In the genomic region with DNA sequence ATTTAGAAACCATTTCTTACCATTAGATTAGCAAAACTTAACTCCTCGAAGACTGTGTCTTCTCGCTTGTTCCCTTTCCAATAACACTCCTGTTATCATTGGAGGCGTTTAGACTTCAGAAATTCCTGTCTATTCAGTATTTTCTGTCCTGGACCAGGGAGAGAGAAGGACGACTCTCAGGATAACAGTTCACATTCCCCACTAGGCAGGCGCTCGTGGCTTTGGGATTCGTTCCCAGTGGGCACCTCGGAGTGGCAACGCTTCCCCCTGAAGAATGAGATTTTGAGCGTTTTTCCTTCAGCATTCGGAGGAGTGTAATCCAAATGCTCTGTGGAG, we compare ENCODE assay signal across 8 cellular contexts. TPM values are rescaled to one million over a fixed set of nuclear protein-coding genes. Genes with fewer than 3 reads are reported as not detected.
DNase-seq lines count a peak whose midpoint lies in the region; ATAC-seq and TF ChIP-seq lines count a peak whose summit lies in the region.

No MANE protein-coding gene starts in this region.

- H3K27ac ChIP-seq in BLaER1 treated with 17β-estradiol and CSF1 and Interleukin-3, amounts not matched to agents 10 nM and 100 nM = peak overlapping the region in 5 of 11 experiments; percentile 2 to 43 (median 31); a peak in 7 of 22 replicates
- H3K27ac ChIP-seq in right lobe of liver (no peak overlapping the region), urinary bladder (ENCODE audit: low read depth) (no peak overlapping the region)

- no peaks in the 10 kb centered on the region for H4K20me1 ChIP-seq in BLaER1 treated with 17β-estradiol and CSF1 and Interleukin-3, amounts not matched to agents 10 nM and 100 nM

- peak overlapping the region; percentile 75 to 89 (median 87) for H3K9ac ChIP-seq in BLaER1 treated with 17β-estradiol and CSF1 and Interleukin-3, amounts not matched to agents 10 nM and 100 nM

- TF ChIP-seq CTCF in HFF-Myc (IDR thresholded peaks at IDR 0.05; ENCODE audit: low read depth, low read length, missing control alignments) = no peak
- TF ChIP-seq CTCF in right lobe of liver (IDR thresholded peaks at IDR 0.05) = no peak

- H3K4me2 ChIP-seq in BLaER1 treated with 17β-estradiol and CSF1 and Interleukin-3, amounts not matched to agents 10 nM and 100 nM = peak overlapping the region; percentile 77 to 94 (median 85)

- H3K9me3 Mint-ChIP-seq in activated naive CD8-positive, alpha-beta T cell treated with anti-CD3 and anti-CD28 coated beads, Interleukin-2, amount 10 ng/mL, durations not matched to agents 7 days and 5 days = peaks cover 20% of the 10 kb centered on the region

- no peak for DNase-seq in HFF-Myc (ENCODE audit: extremely low read depth, low read depth)
- no peak for DNase-seq in activated naive CD8-positive, alpha-beta T cell treated with anti-CD3 and anti-CD28 coated beads, Interleukin-2, amount 10 ng/mL, durations not matched to agents 7 days and 5 days
- no peak for DNase-seq in right lobe of liver
- DNase-seq in DMS153 treated with DMSO at 0.1 percent for 48 hours (lab: John Stamatoyannopoulos, UW; ENCODE audit: unreplicated experiment) = no peak
- no peak for DNase-seq in NCI-H2107 treated with DMSO at 0.1 percent for 48 hours (lab: John Stamatoyannopoulos, UW; ENCODE audit: unreplicated experiment)
- no peak for DNase-seq in HT-29 (ENCODE audit: low spot score)

- under 1% methylated on average over 11 of the region's 11 CpGs for WGBS in right lobe of liver (ENCODE audit: insufficient coverage, low coverage, low lambda C conversion rate, missing lambda C conversion rate)
- under 1% methylated on average over 11 of the region's 11 CpGs for WGBS in urinary bladder

- no peaks in the 10 kb centered on the region for H3K27me3 Mint-ChIP-seq in activated naive CD8-positive, alpha-beta T cell treated with anti-CD3 and anti-CD28 coated beads, Interleukin-2, amount 10 ng/mL, durations not matched to agents 7 days and 5 days

- no peak for ATAC-seq in activated naive CD8-positive, alpha-beta T cell treated with anti-CD3 and anti-CD28 coated beads, Interleukin-2, amount 10 ng/mL, durations not matched to agents 7 days and 5 days (ENCODE audit: low read depth)
- peak in 2 of 4 donors; percentile 20 for ATAC-seq in right lobe of liver

- H3K4me1 Mint-ChIP-seq in activated naive CD8-positive, alpha-beta T cell treated with anti-CD3 and anti-CD28 coated beads, Interleukin-2, amount 10 ng/mL, durations not matched to agents 7 days and 5 days = peaks cover 17% of the 10 kb centered on the region

- H3K27ac Mint-ChIP-seq in activated naive CD8-positive, alpha-beta T cell treated with anti-CD3 and anti-CD28 coated beads, Interleukin-2, amount 10 ng/mL, durations not matched to agents 7 days and 5 days = no peak overlapping the region

- H3K9me3 ChIP-seq in BLaER1 treated with 17β-estradiol and CSF1 and Interleukin-3, amounts not matched to agents 10 nM and 100 nM (replicated peaks in 1 of 11) = peaks cover 18 to 41% (median 32%) of the 10 kb centered on the region in 11 experiments
- peaks cover 0 to 28% (median 9%) of the 10 kb centered on the region in 4 donors for H3K9me3 ChIP-seq in right lobe of liver

- no peaks in the 10 kb centered on the region for H3K27me3 ChIP-seq in BLaER1 treated with 17β-estradiol and CSF1 and Interleukin-3, amounts not matched to agents 10 nM and 100 nM
- H3K27me3 ChIP-seq in right lobe of liver = no peaks in the 10 kb centered on the region

- POLR2A ChIA-PET in activated naive CD8-positive, alpha-beta T cell treated with anti-CD3 and anti-CD28 coated beads, Interleukin-2, amount 10 ng/mL, durations not matched to agents 7 days and 5 days (lab: Charles Lee) = interaction anchor here (2.1 kb wide), 1 partner anchor 18 kb away, joined by 9 read pairs; no protein-coding TSS in a partner anchor

- H3K4me3 Mint-ChIP-seq in activated naive CD8-positive, alpha-beta T cell treated with anti-CD3 and anti-CD28 coated beads, Interleukin-2, amount 10 ng/mL, durations not matched to agents 7 days and 5 days = peak overlapping the region; percentile 99

- peaks cover 25 to 54% (median 46%) of the 10 kb centered on the region in 11 experiments for H3K36me3 ChIP-seq in BLaER1 treated with 17β-estradiol and CSF1 and Interleukin-3, amounts not matched to agents 10 nM and 100 nM
- H3K36me3 ChIP-seq in right lobe of liver = peaks cover 0 to 9% (median 4%) of the 10 kb centered on the region in 4 donors
- no peaks in the 10 kb centered on the region for H3K36me3 ChIP-seq in urinary bladder (ENCODE audit: insufficient read depth)

- H3K4me1 ChIP-seq in BLaER1 treated with 17β-estradiol and CSF1 and Interleukin-3, amounts not matched to agents 10 nM and 100 nM = peaks cover 15 to 25% (median 21%) of the 10 kb centered on the region in 10 experiments
- H3K4me1 ChIP-seq in right lobe of liver (peaks cover 0 to 15% (median 3%) of the 10 kb centered on the region in 4 donors), urinary bladder (ENCODE audit: insufficient read depth) (no peaks in the 10 kb centered on the region)

- no peak for TF ChIP-seq POLR2A in right lobe of liver (IDR thresholded peaks at IDR 0.05)

- H3K4me3 ChIP-seq in BLaER1 treated with 17β-estradiol and CSF1 and Interleukin-3, amounts not matched to agents 10 nM and 100 nM = peak overlapping the region; percentile 76 to 91 (median 84)
- H3K4me3 ChIP-seq in HFF-Myc (replicated peaks; ENCODE audit: low read depth, low read length) = peak overlapping the region; percentile 85
- H3K4me3 ChIP-seq in right lobe of liver = peak overlapping the region; percentile 50 to 85 (median 84)
- peak overlapping the region; percentile 89 for H3K4me3 ChIP-seq in urinary bladder (ENCODE audit: low read depth, low read length)

- H3K36me3 Mint-ChIP-seq in activated naive CD8-positive, alpha-beta T cell treated with anti-CD3 and anti-CD28 coated beads, Interleukin-2, amount 10 ng/mL, durations not matched to agents 7 days and 5 days = peaks cover 42% of the 10 kb centered on the region

- intact Hi-C loops in right lobe of liver (cut with DNase I) = no loop called here

RNA-seq across cellular contexts. Expression of gene ZNF225, which starts 0.4 kb away (rescaled TPM):
- 1 to 10 TPM; 7.8 to 9.2 TPM for total RNA-seq in activated naive CD8-positive, alpha-beta T cell treated with anti-CD3 and anti-CD28 coated beads, Interleukin-2, amount 10 ng/mL, durations not matched to agents 7 days and 5 days
- 1 to 10 TPM in 5 of 6 experiments, under 1 TPM in 1; 0.74 to 2.2 (median 1.8) TPM for total RNA-seq in right lobe of liver
- 13.5 TPM for total RNA-seq in urinary bladder
- 2.6 TPM for polyA plus RNA-seq in urinary bladder
- 0.44 and 0.64 TPM in 2 replicates for total RNA-seq in HT-29 (2014; rRNA removed; shearing (Covaris generic))

RNA-seq across cellular contexts. Expression of gene ZNF224, which starts 18.6 kb away (rescaled TPM):
- 10 to 100 TPM; 55.3 to 58.2 TPM for total RNA-seq in activated naive CD8-positive, alpha-beta T cell treated with anti-CD3 and anti-CD28 coated beads, Interleukin-2, amount 10 ng/mL, durations not matched to agents 7 days and 5 days
- total RNA-seq in right lobe of liver (10 to 100 TPM in 2 of 6 experiments, 1 to 10 TPM in 4; 6.9 to 13.6 (median 8.0) TPM), urinary bladder (65.7 TPM)
- 12.3 TPM for polyA plus RNA-seq in urinary bladder
- 9.7 and 17.3 TPM in 2 replicates for total RNA-seq in HT-29 (2014; rRNA removed; shearing (Covaris generic))

RNA-seq across cellular contexts. Expression of gene ZNF234, which starts 28.6 kb away (rescaled TPM):
- total RNA-seq in activated naive CD8-positive, alpha-beta T cell treated with anti-CD3 and anti-CD28 coated beads, Interleukin-2, amount 10 ng/mL, durations not matched to agents 7 days and 5 days = 10 to 100 TPM; 16.4 to 18.2 TPM
- total RNA-seq in right lobe of liver (1 to 10 TPM; 2.4 to 5.6 (median 3.5) TPM), urinary bladder (20.7 TPM)
- polyA plus RNA-seq in urinary bladder = 4.3 TPM
- 2.0 and 4.6 TPM in 2 replicates for total RNA-seq in HT-29 (2014; rRNA removed; shearing (Covaris generic))

RNA-seq across cellular contexts. Expression of gene ZNF284, which starts 40.8 kb away (rescaled TPM):
- 1 to 10 TPM; 3.9 to 4.1 TPM for total RNA-seq in activated naive CD8-positive, alpha-beta T cell treated with anti-CD3 and anti-CD28 coated beads, Interleukin-2, amount 10 ng/mL, durations not matched to agents 7 days and 5 days
- under 1 TPM; 0.35 to 0.68 (median 0.56) TPM for total RNA-seq in right lobe of liver
- 5.7 TPM for total RNA-seq in urinary bladder
- polyA plus RNA-seq in urinary bladder = 0.71 TPM
- total RNA-seq in HT-29 (2014; rRNA removed; shearing (Covaris generic)) = 0.38 and 0.63 TPM in 2 replicates

RNA-seq across cellular contexts. Expression of gene ZNF226, which starts 52.1 kb away (rescaled TPM):
- total RNA-seq in activated naive CD8-positive, alpha-beta T cell treated with anti-CD3 and anti-CD28 coated beads, Interleukin-2, amount 10 ng/mL, durations not matched to agents 7 days and 5 days = 10 to 100 TPM; 26.2 to 28.0 TPM
- total RNA-seq in right lobe of liver (10 to 100 TPM in 1 of 6 experiments, 1 to 10 TPM in 5; 5.2 to 10.7 (median 8.1) TPM), urinary bladder (41.1 TPM)
- 18.7 TPM for polyA plus RNA-seq in urinary bladder
- total RNA-seq in HT-29 (2014; rRNA removed; shearing (Covaris generic)) = 9.0 and 18.4 TPM in 2 replicates
